In the genomic region with DNA sequence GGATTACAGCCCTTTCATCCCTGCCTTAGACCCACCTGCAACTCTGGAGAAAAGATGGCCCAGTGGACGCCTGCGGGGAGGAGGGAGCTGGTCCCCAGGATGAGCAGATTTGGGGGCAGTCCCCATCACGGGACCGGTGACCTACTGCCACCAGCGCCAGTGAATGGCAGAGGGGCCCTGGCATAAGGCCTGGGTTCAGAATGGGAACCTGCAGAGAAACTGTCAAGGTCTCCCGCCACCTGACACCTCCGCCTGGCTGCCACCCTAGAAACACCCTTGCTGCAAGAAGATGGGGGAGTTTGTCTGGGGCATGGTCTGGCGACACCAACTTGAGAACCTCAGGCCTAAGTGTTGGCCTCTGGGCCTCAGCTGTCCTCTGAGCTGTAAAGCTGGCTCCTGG, we compare ENCODE assay signal across 11 cellular contexts.
DNase-seq lines count a peak whose midpoint lies in the region; ATAC-seq, FAIRE-seq and TF ChIP-seq lines count a peak whose summit lies in the region.
"Had no signal": no experiment of that assay in that cellular context is flagged by ENCODE, and none has a peak within 500 bp of the region (broad histone marks: within the 10 kb centered on the region; RNA-seq: fewer than 3 reads in every experiment).

No MANE protein-coding gene starts in this region.

- H3K36me3 Mint-ChIP-seq in activated CD4-positive, alpha-beta T cell treated with anti-CD3 and anti-CD28 coated beads, Interleukin-2, amount 10 ng/mL, durations not matched to agents 24 days and 14 days (ENCODE audit: low read depth) = peaks cover 35% of the 10 kb centered on the region
- peaks cover 3% of the 10 kb centered on the region for H3K36me3 Mint-ChIP-seq in chondrocyte (ENCODE audit: low read depth)

- intact Hi-C loops in activated CD4-positive, alpha-beta T cell treated with anti-CD3 and anti-CD28 coated beads, Interleukin-2, amount 10 ng/mL, durations not matched to agents 24 days and 14 days (cut with micrococcal nuclease) = no loop called here

- H3K9me3 Mint-ChIP-seq in activated CD4-positive, alpha-beta T cell treated with anti-CD3 and anti-CD28 coated beads, Interleukin-2, amount 10 ng/mL, durations not matched to agents 24 days and 14 days = no peaks in the 10 kb centered on the region
- H3K9me3 Mint-ChIP-seq in chondrocyte (ENCODE audit: low read depth) = no peaks in the 10 kb centered on the region

- FAIRE-seq in D721Med (lab: Jason Lieb, UNC) = no peak
- FAIRE-seq: A204.1 had no signal

- H3K27ac ChIP-seq in thymus (ENCODE audit: low read depth) = peak overlapping the region; percentile 25

- peaks cover 64% of the 10 kb centered on the region for H3K4me1 ChIP-seq in mucosa of stomach (ENCODE audit: control insufficient read depth, insufficient read depth, low read length)
- H3K4me1 ChIP-seq in thymus (ENCODE audit: control insufficient read depth, insufficient read depth, low read length) = peaks cover 50% of the 10 kb centered on the region

- H3K27ac Mint-ChIP-seq in activated CD4-positive, alpha-beta T cell treated with anti-CD3 and anti-CD28 coated beads, Interleukin-2, amount 10 ng/mL, durations not matched to agents 24 days and 14 days = peak overlapping the region; percentile 45
- H3K27ac Mint-ChIP-seq in chondrocyte (ENCODE audit: unreplicated experiment) = peak overlapping the region; percentile 98

- ATAC-seq in GM19351 (IDR thresholded peaks at IDR 0.05; ENCODE audit: unreplicated experiment) = no peak

- H3K27me3 ChIP-seq in mucosa of stomach (ENCODE audit: control insufficient read depth, insufficient read depth, low read length) (no peaks in the 10 kb centered on the region), thymus (ENCODE audit: control insufficient read depth, insufficient read depth) (no peaks in the 10 kb centered on the region)

- DNase-seq in activated CD4-positive, alpha-beta T cell treated with anti-CD3 and anti-CD28 coated beads, Interleukin-2, amount 10 ng/mL, durations not matched to agents 24 days and 14 days = no peak
- no peak for DNase-seq in activated CD4-positive, alpha-beta T cell treated with anti-CD3 and anti-CD28 coated beads for 4 hours
- DNase-seq in chondrocyte (ENCODE audit: low spot score) (no peak), NCI-H1417 (lab: John Stamatoyannopoulos, UW) (no peak), D721Med (ENCODE audit: insufficient read length, low spot score) (no peak)
- DNase-seq: NCI-H69; stimulated activated naive CD4-positive, alpha-beta T cell treated with Interleukin-2 at 50 U/mL for 16 hours had no signal

- H3K36me3 ChIP-seq in mucosa of stomach (ENCODE audit: control insufficient read depth, insufficient read depth, low read length) (no peaks in the 10 kb centered on the region), thymus (ENCODE audit: control insufficient read depth, insufficient read depth) (peaks cover 57% of the 10 kb centered on the region)

- H3K9me3 ChIP-seq in mucosa of stomach (ENCODE audit: control insufficient read depth, low read length) = no peaks in the 10 kb centered on the region
- H3K9me3 ChIP-seq in thymus (ENCODE audit: control insufficient read depth) = no peaks in the 10 kb centered on the region

- TF ChIP-seq CTCF in chondrocyte (IDR thresholded peaks at IDR 0.05) (no peak), D721Med (IDR thresholded peaks at IDR 0.05; ENCODE audit: insufficient read depth, missing control alignments) (no peak)

- no peak overlapping the region for H3K4me3 Mint-ChIP-seq in activated CD4-positive, alpha-beta T cell treated with anti-CD3 and anti-CD28 coated beads, Interleukin-2, amount 10 ng/mL, durations not matched to agents 24 days and 14 days
- no peak overlapping the region for H3K4me3 Mint-ChIP-seq in chondrocyte (ENCODE audit: unreplicated experiment)

- 94% methylated on average over 8 of the region's 8 CpGs for WGBS in thymus

- H3K4me1 Mint-ChIP-seq in activated CD4-positive, alpha-beta T cell treated with anti-CD3 and anti-CD28 coated beads, Interleukin-2, amount 10 ng/mL, durations not matched to agents 24 days and 14 days = peaks cover 64% of the 10 kb centered on the region
- H3K4me1 Mint-ChIP-seq in chondrocyte (ENCODE audit: low read depth) = peaks cover 88% of the 10 kb centered on the region

- no peaks in the 10 kb centered on the region for H3K27me3 Mint-ChIP-seq in activated CD4-positive, alpha-beta T cell treated with anti-CD3 and anti-CD28 coated beads, Interleukin-2, amount 10 ng/mL, durations not matched to agents 24 days and 14 days
- H3K27me3 Mint-ChIP-seq in chondrocyte (ENCODE audit: low read depth) = no peaks in the 10 kb centered on the region

- peak overlapping the region; percentile 17 for H3K9ac ChIP-seq in mucosa of stomach (ENCODE audit: low read length)

- no peak overlapping the region for H3K4me3 ChIP-seq in mucosa of stomach (ENCODE audit: low read length)
- H3K4me3 ChIP-seq in thymus (ENCODE audit: low read length) = no peak overlapping the region
